In genomic region chr6:167350731-167351655, GRCh38 we compare ENCODE assay signal across 8 cellular contexts. TPM values are rescaled to one million over a fixed set of nuclear protein-coding genes. Genes with fewer than 3 reads are reported as not detected.
DNase-seq lines count a peak whose midpoint lies in the region; ATAC-seq and TF ChIP-seq lines count a peak whose summit lies in the region.

No MANE protein-coding gene starts in this region.

- ATAC-seq in GM18870 (IDR thresholded peaks at IDR 0.05; ENCODE audit: unreplicated experiment) (peak; percentile 47), HG03354 (IDR thresholded peaks at IDR 0.05; ENCODE audit: poor library complexity, severe bottlenecking, unreplicated experiment) (peak; percentile 83), foreskin keratinocyte (peak; percentile 73)

- H3K27ac ChIP-seq in foreskin keratinocyte = no peak overlapping the region
- no peak overlapping the region for H3K27ac ChIP-seq in substantia nigra (ENCODE audit: low read depth, low read length, poor library complexity, severe bottlenecking)

- peak; percentile 63 for TF ChIP-seq CTCF in foreskin keratinocyte (conservative IDR thresholded peaks at IDR 0.05)

- H3K4me1 ChIP-seq in NT2/D1 (ENCODE audit: insufficient read depth, insufficient read length) (no peaks in the 10 kb centered on the region), foreskin keratinocyte (no peaks in the 10 kb centered on the region)

- H3K4me3 ChIP-seq in NT2/D1 (ENCODE audit: insufficient read length, low read depth) = peak overlapping the region; percentile 36

- H3K9ac ChIP-seq in NT2/D1 (ENCODE audit: insufficient read length, low read depth) = peak overlapping the region; percentile 76

- DNase-seq in AG08395 (ENCODE audit: low spot score) = peak; percentile 25
- DNase-seq in NT2/D1 (ENCODE audit: low read depth, low spot score) = peak; percentile 78
- peak; percentile 74 to 79 for DNase-seq in activated T-helper 1 cell treated with anti-CD3 and anti-CD28 coated beads, Interleukin-2, amount 50 U/mL, for 16 hours (ENCODE audit: low read depth in 1 of 2, low spot score in 1 of 2)
- peak in 1 of 2 donors; percentile 11 for DNase-seq in foreskin keratinocyte
- peak; percentile 47 for DNase-seq in occipital lobe (lab: John Stamatoyannopoulos, UW)
- peak in 34 of 49 donors; percentile 9 to 68 (median 42) for DNase-seq in substantia nigra (lab: John Stamatoyannopoulos, UW)

- no peaks in the 10 kb centered on the region for H3K36me3 ChIP-seq in NT2/D1 (ENCODE audit: insufficient read depth, insufficient read length, low read length)

- H3K27me3 ChIP-seq in NT2/D1 (ENCODE audit: insufficient read depth, insufficient read length) (peaks cover 6% of the 10 kb centered on the region), foreskin keratinocyte (peaks cover 24% of the 10 kb centered on the region)

- H3K9me3 ChIP-seq in NT2/D1 (ENCODE audit: insufficient read depth, low read length) = 0 out of 2 replicates have a peak, but pooled peaks cover 9% of the 10 kb centered on the region

RNA-seq across cellular contexts. Expression of gene TTLL2, which starts 26.1 kb away (rescaled TPM):
- not detected in 2 replicates for total RNA-seq in foreskin keratinocyte
- not detected in 2 replicates for polyA plus RNA-seq in foreskin keratinocyte
- 0.16 TPM for total RNA-seq in occipital lobe

RNA-seq across cellular contexts. Expression of gene UNC93A, which starts 59.9 kb away (rescaled TPM):
- not detected in 2 replicates for total RNA-seq in foreskin keratinocyte
- polyA plus RNA-seq in foreskin keratinocyte = not detected in 2 replicates
- total RNA-seq in occipital lobe = not detected
